8 cellular contexts compared by ENCODE assay signal in genomic region chr10:35195361-35196306, GRCh38.
DNase-seq lines count a peak whose midpoint lies in the region; TF ChIP-seq lines count a peak whose summit lies in the region.

No MANE protein-coding gene starts in this region.

- peaks cover 16% of the 10 kb centered on the region; the same call in 1 of the 2 replicates for H3K36me3 Mint-ChIP-seq in HFFc6 (ENCODE audit: low read depth)

- peak overlapping the region; percentile 69 for H2AFZ ChIP-seq in SU-DHL-6 (ENCODE audit: low read depth, low read length, severe bottlenecking)

- H3K27ac Mint-ChIP-seq in HFFc6 = peak overlapping the region; percentile 100

- H3K4me1 ChIP-seq in left ventricle myocardium inferior (peaks cover 34% of the 10 kb centered on the region), vagina (peaks cover 13% of the 10 kb centered on the region)

- TF ChIP-seq POLR2A in vagina (IDR thresholded peaks at IDR 0.05) = peak in 1 of 2 donors; percentile 26

- H3K4me3 ChIP-seq in SU-DHL-6 (ENCODE audit: insufficient read depth, low read length, poor library complexity, severe bottlenecking) (peak overlapping the region; percentile 59), left ventricle myocardium inferior (peak overlapping the region; percentile 67), vagina (peak overlapping the region; percentile 46 to 53)

- H3K27ac ChIP-seq in SU-DHL-6 (ENCODE audit: low read depth, low read length) = peak overlapping the region; percentile 88
- peak overlapping the region; percentile 76 for H3K27ac ChIP-seq in adipose tissue (ENCODE audit: low read depth, low read length)
- peak overlapping the region; percentile 96 for H3K27ac ChIP-seq in left ventricle myocardium inferior (replicated peaks)
- peak overlapping the region; percentile 95 for H3K27ac ChIP-seq in vagina

- peak overlapping the region; percentile 67 for H3K9ac ChIP-seq in SU-DHL-6 (ENCODE audit: low read length)

- peak; percentile 55 for DNase-seq in GM10266 (ENCODE audit: extremely low spot score)
- DNase-seq in HFFc6 = peak; percentile 95
- peak; percentile 79 for DNase-seq in MV-4-11 (lab: John Stamatoyannopoulos, UW)
- peak; percentile 41 for DNase-seq in left ventricle myocardium inferior
- peak; percentile 94 for DNase-seq in pulmonary artery endothelial cell (ENCODE audit: low read depth, low spot score)
- DNase-seq in vagina (ENCODE audit: extremely low spot score in 2 of 2) = peak in 1 of 2 donors; percentile 94

- TF ChIP-seq CTCF in GM10266 (IDR thresholded peaks at IDR 0.05; ENCODE audit: control insufficient read depth, insufficient read depth, low read depth, missing control alignments) (peak; percentile 64), HFFc6 (IDR thresholded peaks at IDR 0.05) (peak; percentile 89), SU-DHL-6 (IDR thresholded peaks at IDR 0.05; ENCODE audit: insufficient read depth, low read length, poor library complexity, severe bottlenecking) (peak; percentile 68), left ventricle myocardium inferior (IDR thresholded peaks at IDR 0.05; ENCODE audit: borderline replicate concordance) (peak; percentile 93), vagina (IDR thresholded peaks at IDR 0.05) (peak; percentile 66 to 89 (median 80))

- H3K4me2 ChIP-seq in SU-DHL-6 (ENCODE audit: low read depth, low read length, poor library complexity, severe bottlenecking) = peak overlapping the region; percentile 94

- peaks cover 48% of the 10 kb centered on the region for H3K4me1 Mint-ChIP-seq in HFFc6 (ENCODE audit: low read depth)

- H4K20me1 ChIP-seq in SU-DHL-6 (ENCODE audit: low read depth, low read length) = no peaks in the 10 kb centered on the region

- H3K27me3 ChIP-seq in SU-DHL-6 (ENCODE audit: low read length) = no peaks in the 10 kb centered on the region
- H3K27me3 ChIP-seq in left ventricle myocardium inferior (ENCODE audit: low read depth) = no peaks in the 10 kb centered on the region
- no peaks in the 10 kb centered on the region for H3K27me3 ChIP-seq in vagina

- H3K36me3 ChIP-seq in SU-DHL-6 (ENCODE audit: low read length) = no peaks in the 10 kb centered on the region
- H3K36me3 ChIP-seq in left ventricle myocardium inferior = no peaks in the 10 kb centered on the region
- H3K36me3 ChIP-seq in vagina = no peaks in the 10 kb centered on the region

- intact Hi-C loops in left ventricle myocardium inferior (cut with micrococcal nuclease) = no loop called here
- intact Hi-C loops in vagina (cut with DNase I) = loop anchor here (2.0 kb wide), 1 partner anchor 67 kb away; no protein-coding TSS in a partner anchor

- H3F3A ChIP-seq in SU-DHL-6 (ENCODE audit: insufficient read depth) = peaks cover 25% of the 10 kb centered on the region

- H3K27me3 Mint-ChIP-seq in HFFc6 (ENCODE audit: insufficient read depth) = no peaks in the 10 kb centered on the region; the same call in 1 of the 2 replicates

- 0 to 1% (median 1%) methylated on average over 15 of the region's 15 CpGs for whole genome bisulfite sequencing in adipose tissue, 3 donors

- H3K4me3 Mint-ChIP-seq in HFFc6 = peak overlapping the region; percentile 92

- H3K9me3 ChIP-seq in SU-DHL-6 (ENCODE audit: insufficient read depth, low read length) (no peaks in the 10 kb centered on the region), left ventricle myocardium inferior (replicated peaks) (no peaks in the 10 kb centered on the region), vagina (no peaks in the 10 kb centered on the region)

- no peaks in the 10 kb centered on the region for H3K9me3 Mint-ChIP-seq in HFFc6

- no peaks in the 10 kb centered on the region for H3K9me2 ChIP-seq in SU-DHL-6 (replicated peaks; ENCODE audit: insufficient read depth, low read length)

- peaks cover 9% of the 10 kb centered on the region; the same call in 1 of the 2 replicates for H3K79me2 ChIP-seq in SU-DHL-6 (ENCODE audit: insufficient read depth, low read length)
